Comparison of ENCODE assay signal across 7 cellular contexts in the genomic region with DNA sequence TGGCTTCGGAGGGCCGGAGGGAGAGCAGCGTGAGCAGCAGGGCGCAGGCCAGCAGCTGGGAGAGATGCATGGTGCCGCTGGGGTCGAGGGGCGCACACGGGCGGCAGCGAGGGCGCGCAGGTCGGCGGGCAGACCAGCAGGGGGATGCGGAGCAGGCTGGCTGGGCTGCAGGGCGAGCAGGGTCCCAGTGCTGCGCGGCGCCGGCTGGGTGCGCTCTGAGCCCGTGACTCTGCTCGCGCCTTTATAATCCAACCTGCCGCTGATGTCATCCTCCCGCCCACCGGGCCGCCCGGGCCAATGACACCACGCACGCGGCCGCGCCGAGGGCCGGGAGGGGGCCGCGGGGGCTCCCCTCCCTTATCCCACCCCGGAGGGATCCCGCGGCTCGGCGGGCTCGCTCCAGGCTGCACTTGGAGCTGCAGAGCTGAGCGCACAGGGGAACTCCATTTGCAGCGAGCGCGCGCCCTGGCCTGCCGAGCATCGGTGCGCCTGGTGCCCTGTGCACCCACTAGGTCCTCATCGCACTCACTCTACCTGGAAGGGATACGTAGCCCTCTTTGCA. TPM values are rescaled to one million over a fixed set of nuclear protein-coding genes. Genes with fewer than 3 reads are reported as not detected.
DNase-seq lines count a peak whose midpoint lies in the region; ATAC-seq and TF ChIP-seq lines count a peak whose summit lies in the region.

A gene with protein sequence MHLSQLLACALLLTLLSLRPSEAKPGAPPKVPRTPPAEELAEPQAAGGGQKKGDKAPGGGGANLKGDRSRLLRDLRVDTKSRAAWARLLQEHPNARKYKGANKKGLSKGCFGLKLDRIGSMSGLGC (minus strand): TSS at position 217 of the 562 bp plus-strand sequence. CDS start 147 bp downstream, at position 70.

- no peaks in the 10 kb centered on the region for H3K36me3 ChIP-seq in HUES48 (ENCODE audit: control insufficient read depth, insufficient read depth, low read length)
- no peaks in the 10 kb centered on the region for H3K36me3 ChIP-seq in OCI-LY3 (replicated peaks; ENCODE audit: low read depth, low read length)
- no peaks in the 10 kb centered on the region for H3K36me3 ChIP-seq in ovary
- H3K36me3 ChIP-seq in upper lobe of left lung = no peaks in the 10 kb centered on the region

- H4K20me1 ChIP-seq in OCI-LY3 (ENCODE audit: insufficient read depth, low read length) = no peaks in the 10 kb centered on the region

- TF ChIP-seq EP300 in ovary (IDR thresholded peaks at IDR 0.05) = no peak
- no peak for TF ChIP-seq EP300 in upper lobe of left lung (IDR thresholded peaks at IDR 0.05)

- H3K27ac ChIP-seq in HUES48 (ENCODE audit: low read depth, low read length) (no peak within 1 kb of the TSS), OCI-LY3 (ENCODE audit: low read length) (no peak within 1 kb of the TSS), ovary (no peak within 1 kb of the TSS), upper lobe of left lung (no peak within 1 kb of the TSS)

- H3K9ac ChIP-seq in HUES48 (ENCODE audit: low read depth, low read length) (no peak within 1 kb of the TSS), OCI-LY3 (ENCODE audit: low read length) (no peak within 1 kb of the TSS)

- H3K4me3 ChIP-seq in HUES48 (ENCODE audit: low read depth, low read length) (peak within 1 kb of the TSS; percentile 78), OCI-LY3 (ENCODE audit: low read length) (no peak within 1 kb of the TSS), ovary (peak within 1 kb of the TSS; percentile 24), upper lobe of left lung (peak within 1 kb of the TSS in 3 of 4 donors; percentile 29 to 52 (median 39))

- peak; percentile 64 for ATAC-seq in GM18511 (IDR thresholded peaks at IDR 0.05; ENCODE audit: unreplicated experiment)
- peak in 1 of 2 donors; percentile 45 for ATAC-seq in upper lobe of left lung (ENCODE audit: low FRiP score in 2 of 2)

- 0 out of 2 replicates have a peak, but pooled peaks cover 5% of the 10 kb centered on the region for H3K4me1 ChIP-seq in HUES48 (ENCODE audit: control insufficient read depth, insufficient read depth, low read length)
- no peaks in the 10 kb centered on the region for H3K4me1 ChIP-seq in OCI-LY3 (ENCODE audit: low read length)
- peaks cover 6% of the 10 kb centered on the region for H3K4me1 ChIP-seq in ovary (ENCODE audit: insufficient read depth)
- H3K4me1 ChIP-seq in upper lobe of left lung = peaks cover 19 to 25% (median 24%) of the 10 kb centered on the region in 4 donors

- no peak within 1 kb of the TSS for H2AFZ ChIP-seq in OCI-LY3 (ENCODE audit: low read depth, low read length)

- WGBS in ovary, 3 donors = 1% methylated on average over 45 to 54 of the region's 54 CpGs
- 0% methylated on average over 8 to 9 of the region's 54 CpGs for WGBS in upper lobe of left lung, 2 donors

- no peaks in the 10 kb centered on the region for H3K9me3 ChIP-seq in HUES48 (ENCODE audit: control insufficient read depth, insufficient read depth, low read length)
- no peaks in the 10 kb centered on the region for H3K9me3 ChIP-seq in OCI-LY3 (ENCODE audit: insufficient read depth, low read length)
- H3K9me3 ChIP-seq in ovary = no peaks in the 10 kb centered on the region
- H3K9me3 ChIP-seq in upper lobe of left lung = no peaks in the 10 kb centered on the region

- DNase-seq in activated effector memory CD4-positive, alpha-beta T cell treated with Interleukin-2 at 50 U/mL for 16 hours = peak; percentile 7
- DNase-seq in globus pallidus (ENCODE audit: low spot score) (peak; percentile 71), ovary (peak; percentile 40 to 77 (median 73)), upper lobe of left lung (peak in 1 of 2 donors; percentile 87)

- intact Hi-C loops in ovary (cut with DNase I) = loop anchor here (5.0 to 10.0 kb wide), 4 partner anchors 216 to 599 kb away; a partner anchor contains a TSS

- peak within 1 kb of the TSS; percentile 43; the same call in 1 of the 2 replicates for H3K4me2 ChIP-seq in OCI-LY3 (ENCODE audit: low read length)

- no peak for TF ChIP-seq POLR2A in ovary (IDR thresholded peaks at IDR 0.05)
- TF ChIP-seq POLR2A in upper lobe of left lung (IDR thresholded peaks at IDR 0.05) = no peak

- H3K79me2 ChIP-seq in OCI-LY3 (ENCODE audit: low read length) = no peaks in the 10 kb centered on the region

- TF ChIP-seq CTCF in OCI-LY3 (IDR thresholded peaks at IDR 0.05; ENCODE audit: low read depth, low read length) = no peak
- peak in 1 of 3 donors; percentile 53 for TF ChIP-seq CTCF in ovary (IDR thresholded peaks at IDR 0.05)
- TF ChIP-seq CTCF in upper lobe of left lung (IDR thresholded peaks at IDR 0.05) = peak in 4 of 6 experiments; percentile 7 to 40 (median 34)

- H3K27me3 ChIP-seq in HUES48 (ENCODE audit: control insufficient read depth, insufficient read depth, low read length) = peaks cover 62% of the 10 kb centered on the region
- no peaks in the 10 kb centered on the region for H3K27me3 ChIP-seq in OCI-LY3 (ENCODE audit: low read depth, low read length)
- no peaks in the 10 kb centered on the region for H3K27me3 ChIP-seq in ovary
- H3K27me3 ChIP-seq in upper lobe of left lung = peaks cover 2 to 31% (median 13%) of the 10 kb centered on the region in 4 donors

RNA-seq across cellular contexts. Expression of the gene that starts here (rescaled TPM):
- total RNA-seq in ovary (1 to 10 TPM in 2 of 7 donors, under 1 TPM in 2, not detected in 3; 0.30 to 4.3 (median 2.4) TPM), upper lobe of left lung (not detected)
- under 1 TPM; 0.18 to 0.23 TPM for polyA plus RNA-seq in ovary
